14 cellular contexts compared by ENCODE assay signal in genomic region chr15:33158359-33158758, GRCh38.
"Had no signal": no experiment of that assay in that cellular context is flagged by ENCODE, and none has a peak within 500 bp of the region (broad histone marks: within the 10 kb centered on the region; RNA-seq: fewer than 3 reads in every experiment).

No MANE protein-coding gene starts in this region.

- H3K4me3 ChIP-seq: colonic mucosa, gastrocnemius medialis, ovary had no signal

- H3K27ac ChIP-seq: colonic mucosa, gastrocnemius medialis, ovary had no signal

- H3K4me1 ChIP-seq: colonic mucosa had no signal

- H3K9me3 ChIP-seq: colonic mucosa, gastrocnemius medialis, ovary had no signal

- ATAC-seq: activated CD4-positive, CD25-positive, alpha-beta regulatory T cell treated with anti-CD3 and anti-CD28 coated beads, Interleukin-2, amount 50 U/mL, for 24 hours; activated CD8-positive, alpha-beta T cell treated with anti-CD3 and anti-CD28 coated beads, Interleukin-2, amount 10 ng/mL, durations not matched to agents 7 days and 5 days; activated T-cell treated with anti-CD3 and anti-CD28 coated beads, Interleukin-2, amount 50 U/mL, for 4 hours; gastrocnemius medialis; naive thymus-derived CD4-positive, alpha-beta T cell had no signal

- H3K27me3 ChIP-seq: colonic mucosa, gastrocnemius medialis, ovary had no signal

- H3K36me3 ChIP-seq: colonic mucosa, gastrocnemius medialis, ovary had no signal

- DNase-seq: activated CD4-positive, alpha-beta T cell treated with anti-CD3 and anti-CD28 coated beads, Interleukin-2, amount 10 ng/mL, durations not matched to agents 7 days and 5 days; activated CD8-positive, alpha-beta T cell treated with anti-CD3 and anti-CD28 coated beads, Interleukin-2, amount 10 ng/mL, durations not matched to agents 7 days and 5 days; activated naive CD4-positive, alpha-beta T cell treated with anti-CD3 and anti-CD28 coated beads for 36 hours; activated T-cell treated with anti-CD3 and anti-CD28 coated beads, Interleukin-2, amount 50 U/mL, for 4 hours; central memory CD4-positive, alpha-beta T cell; colonic mucosa; gastrocnemius medialis; head of caudate nucleus; kidney; mesendoderm; naive thymus-derived CD4-positive, alpha-beta T cell; ovary; stimulated activated naive CD4-positive, alpha-beta T cell had no signal
